16 cellular contexts compared by ENCODE assay signal in genomic region chr22:25892678-25893077, GRCh38.
"Had no signal": no experiment of that assay in that cellular context is flagged by ENCODE, and none has a peak within 500 bp of the region (broad histone marks: within the 10 kb centered on the region; RNA-seq: fewer than 3 reads in every experiment).

No MANE protein-coding gene starts in this region.

- H3K27ac ChIP-seq: adrenal gland, colonic mucosa, heart right ventricle, left lung, thyroid gland, uterus had no signal

- H3K4me1 ChIP-seq: adrenal gland, colonic mucosa, left lung, thyroid gland, uterus had no signal

- DNase-seq: activated CD4-positive, alpha-beta T cell treated with anti-CD3 and anti-CD28 coated beads for 48 hours; activated naive CD4-positive, alpha-beta T cell treated with anti-CD3 and anti-CD28 coated beads, Interleukin-2, amount 10 ng/mL, durations not matched to agents 7 days and 5 days; adrenal gland; colonic mucosa; effector CD4-positive, alpha-beta T cell; heart right ventricle; left lung; natural killer cell; nucleus accumbens; right cardiac atrium; thyroid gland; uterus had no signal

- H3K36me3 ChIP-seq: adrenal gland, colonic mucosa, left lung, thyroid gland, uterus had no signal

- H3K4me3 ChIP-seq: adrenal gland, colonic mucosa, heart right ventricle, left lung, smooth muscle cell, thyroid gland, uterus had no signal

- ATAC-seq: activated T-helper 17 cell treated with anti-CD3 and anti-CD28 coated beads, Interleukin-2, amount 50 U/mL, for 72 hours; heart right ventricle; left lung; natural killer cell; right cardiac atrium had no signal

- H3K9me3 ChIP-seq: adrenal gland, colonic mucosa, heart right ventricle, left lung, thyroid gland, uterus had no signal

- H3K27me3 ChIP-seq: adrenal gland, colonic mucosa, heart right ventricle, thyroid gland, uterus had no signal

- H3K4me2 ChIP-seq: smooth muscle cell had no signal

- FAIRE-seq: frontal cortex, keratinocyte had no signal
